In the genomic region with DNA sequence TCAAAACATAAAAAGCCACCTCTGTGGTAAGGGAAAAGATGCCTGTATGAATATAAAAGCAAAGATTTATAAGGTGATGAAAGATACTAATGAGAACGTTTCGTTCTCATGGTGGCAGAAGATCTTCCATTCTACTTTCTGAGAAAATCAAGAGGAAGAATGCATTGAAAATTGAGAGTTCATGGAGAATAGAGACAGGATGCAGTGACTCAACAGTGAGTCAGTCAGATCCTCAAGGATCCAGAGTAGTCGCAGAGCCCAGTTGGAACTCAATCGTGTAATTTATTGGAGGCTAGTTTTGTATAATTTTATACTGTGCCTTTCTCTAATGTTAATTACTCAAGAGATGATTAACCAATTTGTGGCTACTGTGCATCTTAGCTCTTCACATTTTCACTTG, we compare ENCODE assay signal across 13 cellular contexts.
DNase-seq lines count a peak whose midpoint lies in the region; ATAC-seq, FAIRE-seq and TF ChIP-seq lines count a peak whose summit lies in the region.
"Had no signal": no experiment of that assay in that cellular context is flagged by ENCODE, and none has a peak within 500 bp of the region (broad histone marks: within the 10 kb centered on the region; RNA-seq: fewer than 3 reads in every experiment).

No MANE protein-coding gene starts in this region.

- H3K36me3 ChIP-seq in bronchial epithelial cell (ENCODE audit: control insufficient read depth, insufficient read depth, low read length), result no peaks in the 10 kb centered on the region
- H3K36me3 ChIP-seq: spleen had no signal

- peak; percentile 74 for DNase-seq in AG10803 (ENCODE audit: low read depth)
- DNase-seq in LHCN-M2 (ENCODE audit: low read depth), result peak; percentile 77
- peak; percentile 81 for DNase-seq in bronchial epithelial cell (ENCODE audit: low read depth)
- DNase-seq in kidney tubule cell (ENCODE audit: low spot score), result peak; percentile 68
- no peak for DNase-seq in stimulated activated CD4-positive, alpha-beta T cell treated with anti-CD3 and anti-CD28 coated beads, Interleukin-2, amount 100 ng/mL, for 48 hours
- DNase-seq: anterior cingulate cortex, endodermal cell, naive B cell, NCI-H2081, spleen had no signal

- H3K27me3 ChIP-seq in bronchial epithelial cell (ENCODE audit: control insufficient read depth, insufficient read depth, low read length), result no peaks in the 10 kb centered on the region
- H3K27me3 ChIP-seq: spleen had no signal

- ATAC-seq in GM19023 (IDR thresholded peaks at IDR 0.05; ENCODE audit: unreplicated experiment) (no peak), HG03354 (IDR thresholded peaks at IDR 0.05; ENCODE audit: poor library complexity, severe bottlenecking, unreplicated experiment) (no peak), HG03378 (IDR thresholded peaks at IDR 0.05; ENCODE audit: unreplicated experiment) (no peak)

- TF ChIP-seq CTCF in AG10803 (conservative IDR thresholded peaks at IDR 0.05; ENCODE audit: low read length) (no peak), bronchial epithelial cell (IDR thresholded peaks at IDR 0.05; ENCODE audit: insufficient read depth, low read length, severe bottlenecking) (no peak)

- no peak for FAIRE-seq in bronchial epithelial cell (lab: Jason Lieb, UNC)

- H3K4me3 ChIP-seq in AG10803 (ENCODE audit: low read length) (no peak overlapping the region), bronchial epithelial cell (ENCODE audit: low read depth, low read length) (no peak overlapping the region)
- H3K4me3 ChIP-seq: spleen had no signal

Comparison
In these comparisons a context has a peak if more than half of its experiments do, and no peak if none do; other contexts are left out.
1. DNase-seq: peak in AG10803 (single experiment), LHCN-M2 (single experiment), bronchial epithelial cell (single experiment) and kidney tubule cell (single experiment); none in stimulated activated CD4-positive, alpha-beta T cell treated with anti-CD3 and anti-CD28 coated beads, Interleukin-2, amount 100 ng/mL, for 48 hours (0 of 2).